In the genomic region with DNA sequence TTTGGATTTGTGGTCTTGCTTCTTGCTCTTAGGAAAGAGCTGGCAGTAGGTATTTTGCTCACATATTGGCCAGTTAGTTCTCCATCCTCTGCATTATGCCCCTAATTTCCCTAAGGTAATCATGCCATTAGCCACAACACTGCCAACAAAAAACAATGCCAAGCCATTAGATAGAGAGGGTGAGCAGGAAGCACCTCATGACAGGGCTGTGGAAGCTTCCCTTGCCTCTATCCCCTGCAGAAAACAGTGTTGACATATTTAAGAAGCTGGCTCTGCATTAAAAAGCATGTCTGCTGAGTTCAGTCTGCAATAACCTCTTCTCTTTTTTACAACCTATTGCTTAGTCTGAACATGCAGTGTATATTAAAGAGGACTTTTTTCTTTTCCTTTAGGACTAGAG, we compare ENCODE assay signal across 26 cellular contexts.
"Had no signal": no experiment of that assay in that cellular context is flagged by ENCODE, and none has a peak within 500 bp of the region (broad histone marks: within the 10 kb centered on the region; RNA-seq: fewer than 3 reads in every experiment).

No MANE protein-coding gene starts in this region.

- H3K27me3 Mint-ChIP-seq: activated B cell treated with CpG ODN at 0.5 μM for 24 hours; activated CD4-positive, alpha-beta T cell treated with anti-CD3 and anti-CD28 coated beads, Interleukin-2, amount 10 ng/mL, durations not matched to agents 24 days and 14 days; activated CD8-positive, alpha-beta memory T cell treated with anti-CD3 and anti-CD28 coated beads, Interleukin-2, amount 10 ng/mL, durations not matched to agents 7 days and 5 days; activated T-cell treated with anti-CD3 and anti-CD28 coated beads, Interleukin-2, amount 50 U/mL, for 24 hours; central memory CD8-positive, alpha-beta T cell had no signal

- H3K36me3 Mint-ChIP-seq: activated CD8-positive, alpha-beta memory T cell treated with anti-CD3 and anti-CD28 coated beads, Interleukin-2, amount 10 ng/mL, durations not matched to agents 7 days and 5 days; activated naive CD4-positive, alpha-beta T cell treated with anti-CD3 and anti-CD28 coated beads, Interleukin-2, amount 50 U/mL, for 24 hours had no signal

- H3K4me3 ChIP-seq: K562, Peyer's patch had no signal

- H3K9me3 Mint-ChIP-seq: central memory CD8-positive, alpha-beta T cell had no signal

- H3K4me1 ChIP-seq: Peyer's patch had no signal

- H3K27me3 ChIP-seq: Peyer's patch had no signal

- H3K27ac Mint-ChIP-seq: activated B cell treated with CpG ODN at 0.5 μM for 24 hours; activated CD4-positive, alpha-beta T cell treated with anti-CD3 and anti-CD28 coated beads, Interleukin-2, amount 10 ng/mL, durations not matched to agents 24 days and 14 days; activated CD8-positive, alpha-beta memory T cell treated with anti-CD3 and anti-CD28 coated beads, Interleukin-2, amount 10 ng/mL, durations not matched to agents 7 days and 5 days; activated naive CD4-positive, alpha-beta T cell treated with anti-CD3 and anti-CD28 coated beads, Interleukin-2, amount 50 U/mL, for 24 hours; activated T-cell treated with anti-CD3 and anti-CD28 coated beads, Interleukin-2, amount 50 U/mL, for 24 hours; activated T-helper 1 cell treated with anti-CD3 and anti-CD28 coated beads, Interleukin-12 subunit alpha, Interleukin-12 subunit beta, Interleukin-2, Interleukin-4 antibody, amounts not matched to agents 30 ng/mL and 10 ng/mL and 1 ng/mL, durations not matched to agents 14 hours and 24 hours and 36 hours; T-helper 1 cell treated with Interleukin-12 subunit alpha and Interleukin-12 subunit beta and Interleukin-4 antibody, amounts not matched to agents 30 μg/mL and 1 μg/mL, for 36 hours had no signal

- H3K4me1 Mint-ChIP-seq: activated B cell treated with CpG ODN at 0.5 μM for 24 hours; activated CD4-positive, alpha-beta T cell treated with anti-CD3 and anti-CD28 coated beads, Interleukin-2, amount 10 ng/mL, durations not matched to agents 24 days and 14 days; activated CD8-positive, alpha-beta memory T cell treated with anti-CD3 and anti-CD28 coated beads, Interleukin-2, amount 10 ng/mL, durations not matched to agents 7 days and 5 days; activated naive CD4-positive, alpha-beta T cell treated with anti-CD3 and anti-CD28 coated beads, Interleukin-2, amount 50 U/mL, for 24 hours; central memory CD8-positive, alpha-beta T cell had no signal

- DNase-seq: activated B cell treated with CpG ODN at 0.5 μM for 24 hours; activated CD4-positive, alpha-beta T cell treated with anti-CD3 and anti-CD28 coated beads for 1 hour; activated CD4-positive, alpha-beta T cell treated with anti-CD3 and anti-CD28 coated beads, Interleukin-2, amount 10 ng/mL, durations not matched to agents 24 days and 14 days; activated CD4-positive, alpha-beta T cell treated with anti-CD3 and anti-CD28 coated beads, Interleukin-2, amount 50 U/mL, for 48 hours; activated CD8-positive, alpha-beta memory T cell treated with anti-CD3 and anti-CD28 coated beads, Interleukin-2, amount 10 ng/mL, durations not matched to agents 7 days and 5 days; activated effector memory CD4-positive, alpha-beta T cell treated with Interleukin-2 at 50 U/mL for 16 hours; activated naive CD4-positive, alpha-beta T cell; activated T-cell treated with anti-CD3 and anti-CD28 coated beads, Interleukin-2, amount 50 U/mL, for 24 hours; aorta; Karpas-422; MM.1S; NCI-H1105; NCI-H1436; NCI-H187; NCI-H2171; NCI-H2227 treated with DMSO at 0.1 percent for 48 hours; NCI-H446 treated with DMSO at 0.1 percent for 48 hours; NCI-H524 treated with DMSO at 0.1 percent for 48 hours; NCI-H82; Peyer's patch; SHP77 treated with DMSO at 0.1 percent for 48 hours had no signal

- H3K36me3 ChIP-seq: Peyer's patch had no signal

- ATAC-seq: activated CD8-positive, alpha-beta memory T cell treated with anti-CD3 and anti-CD28 coated beads, Interleukin-2, amount 10 ng/mL, durations not matched to agents 7 days and 5 days; K562 had no signal

- H3K4me3 Mint-ChIP-seq: activated B cell treated with CpG ODN at 0.5 μM for 24 hours; activated CD4-positive, alpha-beta T cell treated with anti-CD3 and anti-CD28 coated beads, Interleukin-2, amount 10 ng/mL, durations not matched to agents 24 days and 14 days; activated CD8-positive, alpha-beta memory T cell treated with anti-CD3 and anti-CD28 coated beads, Interleukin-2, amount 10 ng/mL, durations not matched to agents 7 days and 5 days; activated naive CD4-positive, alpha-beta T cell treated with anti-CD3 and anti-CD28 coated beads, Interleukin-2, amount 50 U/mL, for 24 hours; activated T-cell treated with anti-CD3 and anti-CD28 coated beads, Interleukin-2, amount 50 U/mL, for 24 hours; activated T-helper 1 cell treated with anti-CD3 and anti-CD28 coated beads, Interleukin-12 subunit alpha, Interleukin-12 subunit beta, Interleukin-2, Interleukin-4 antibody, amounts not matched to agents 30 ng/mL and 10 ng/mL and 1 ng/mL, durations not matched to agents 14 hours and 24 hours and 36 hours; central memory CD8-positive, alpha-beta T cell; T-helper 1 cell treated with Interleukin-12 subunit alpha and Interleukin-12 subunit beta and Interleukin-4 antibody, amounts not matched to agents 30 μg/mL and 1 μg/mL, for 36 hours had no signal
